ENCODE assay signal across 25 cellular contexts in genomic region chr4:46393606-46394005, GRCh38.
"Had no signal": no experiment of that assay in that cellular context is flagged by ENCODE, and none has a peak within 500 bp of the region (broad histone marks: within the 10 kb centered on the region; RNA-seq: fewer than 3 reads in every experiment).

No MANE protein-coding gene starts in this region.

- DNase-seq: activated CD4-positive, alpha-beta T cell treated with anti-CD3 and anti-CD28 coated beads for 36 hours; activated CD4-positive, CD25-positive, alpha-beta regulatory T cell; activated CD8-positive, alpha-beta T cell treated with anti-CD3 and anti-CD28 coated beads, Interleukin-2, amount 10 ng/mL, durations not matched to agents 7 days and 5 days; activated effector memory CD4-positive, alpha-beta T cell treated with anti-CD3 and anti-CD28 coated beads, Interleukin-2, amount 50 U/mL, for 16 hours; activated naive CD4-positive, alpha-beta T cell treated with anti-CD3 and anti-CD28 coated beads, Interleukin-2, amount 10 ng/mL, durations not matched to agents 7 days and 5 days; activated naive CD8-positive, alpha-beta T cell treated with anti-CD3 and anti-CD28 coated beads, Interleukin-2, amount 10 ng/mL, durations not matched to agents 7 days and 5 days; activated T-cell treated with anti-CD3 and anti-CD28 coated beads for 4 hours; activated T-cell treated with anti-CD3 and anti-CD28 coated beads, Interleukin-2, amount 50 U/mL, for 72 hours; cerebellar nuclear complex; colonic mucosa; effector CD8-positive, alpha-beta T cell; esophagus squamous epithelium; foreskin melanocyte; left lung; lower lobe of right lung; mesenchymal stem cell; naive thymus-derived CD8-positive, alpha-beta T cell; nucleus accumbens; pancreas; retina; stimulated activated CD4-positive, alpha-beta T cell treated with anti-CD3 and anti-CD28 coated beads, Interleukin-12 subunit alpha, Interleukin-12 subunit beta, amount 100 ng/mL, for 4 hours; stimulated activated CD4-positive, alpha-beta T cell treated with anti-CD3 and anti-CD28 coated beads, Interleukin-4, amount 100 ng/mL, for 1 hour; stimulated activated naive CD8-positive, alpha-beta T cell treated with anti-CD3 and anti-CD28 coated beads, Interleukin-15, Interleukin-2, amounts not matched to agents 100 U/mL and 50 U/mL, for 24 hours; trophoblast cell had no signal

- ATAC-seq: activated CD4-positive, alpha-beta T cell treated with anti-CD3 and anti-CD28 coated beads for 36 hours; activated CD8-positive, alpha-beta T cell treated with anti-CD3 and anti-CD28 coated beads, Interleukin-2, amount 10 ng/mL, durations not matched to agents 7 days and 5 days; activated T-cell treated with anti-CD3 and anti-CD28 coated beads, Interleukin-2, amount 50 U/mL, for 72 hours; left lung; lower lobe of right lung; naive thymus-derived CD8-positive, alpha-beta T cell; pancreas; sciatic nerve; stimulated activated naive CD8-positive, alpha-beta T cell treated with anti-CD3 and anti-CD28 coated beads, Interleukin-15, Interleukin-2, amounts not matched to agents 100 U/mL and 50 U/mL, for 24 hours had no signal
